9 cellular contexts compared by ENCODE assay signal in the genomic region with DNA sequence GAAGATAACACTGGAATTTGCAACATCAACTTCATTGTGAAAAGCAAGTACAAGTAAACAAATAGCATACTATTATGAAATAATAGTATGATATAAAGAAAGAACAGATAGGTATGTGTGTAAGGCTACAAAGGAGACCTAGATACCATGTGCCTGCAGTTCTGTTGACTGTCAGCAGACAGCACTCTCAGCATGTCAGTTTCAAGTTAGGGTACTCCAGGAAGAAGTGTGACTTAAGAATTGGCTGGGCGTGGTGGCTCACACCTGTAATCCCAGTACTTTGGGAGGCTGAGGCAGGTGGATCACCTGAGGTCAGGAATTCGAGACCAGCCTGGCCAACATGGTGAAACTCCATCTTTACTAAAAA. TPM values are rescaled to one million over a fixed set of nuclear protein-coding genes. Genes with fewer than 3 reads are reported as not detected.
A peak's percentile ranks its signal among the peaks of the same experiment; 100 is the strongest.
DNase-seq lines count a peak whose midpoint lies in the region; TF ChIP-seq lines count a peak whose summit lies in the region.
"Not testable (repeated sequence)": the region's sequence is repeated elsewhere in the genome, so short reads cannot be mapped to it uniquely, and the experiment has no call there.
"Had no signal": no experiment of that assay in that cellular context is flagged by ENCODE, and none has a peak within 500 bp of the region (broad histone marks: within the 10 kb centered on the region; RNA-seq: fewer than 3 reads in every experiment).

No MANE protein-coding gene starts in this region.

- not testable (repeated sequence) for H4K20me1 ChIP-seq in hepatocyte (ENCODE audit: insufficient read depth, poor library complexity, severe bottlenecking)

- H3K27me3 Mint-ChIP-seq in osteocyte (ENCODE audit: unreplicated experiment) = not testable (repeated sequence)

- not testable (repeated sequence) for H2AFZ ChIP-seq in hepatocyte

- in situ Hi-C loops in ACHN (cut with HindIII; ENCODE audit: low pct_ligation_motif_present, low pct_unique_long_range_greater_than_20kb, low sequenced_read_pairs) = not testable (repeated sequence)

- not testable (repeated sequence) for H3K36me3 Mint-ChIP-seq in osteocyte (ENCODE audit: unreplicated experiment)

- not testable (repeated sequence) for H3K4me3 Mint-ChIP-seq in osteocyte (ENCODE audit: unreplicated experiment)

- TF ChIP-seq CTCF in hepatocyte (IDR thresholded peaks at IDR 0.05; ENCODE audit: poor library complexity) (peak; percentile 47), osteocyte (IDR thresholded peaks at IDR 0.05) (peak; percentile 57)

- H3K27ac ChIP-seq in hepatocyte = not testable (repeated sequence)

- not testable (repeated sequence) for H3K9me3 Mint-ChIP-seq in osteocyte (ENCODE audit: unreplicated experiment)

- not testable (repeated sequence) for H3K9me3 ChIP-seq in hepatocyte (ENCODE audit: low read depth)

- not testable (repeated sequence) for H3K27me3 ChIP-seq in hepatocyte

- peak overlapping the region; percentile 92 for H3K27ac Mint-ChIP-seq in osteocyte (ENCODE audit: unreplicated experiment)

- H3K4me1 ChIP-seq in hepatocyte (ENCODE audit: insufficient read depth) = not testable (repeated sequence)

- H3K4me3 ChIP-seq in hepatocyte = not testable (repeated sequence)

- 89% methylated on average over 2 of the region's 2 CpGs for WGBS in hepatocyte (ENCODE audit: low lambda C conversion rate, missing lambda C conversion rate)

- not testable (repeated sequence) for H3K79me2 ChIP-seq in hepatocyte

- not testable (repeated sequence) for H3K9me2 ChIP-seq in hepatocyte (replicated peaks; ENCODE audit: insufficient read depth)

- DNase-seq in ACHN (peak; percentile 75), GM03348 (ENCODE audit: low spot score) (peak; percentile 29), HT1080 (ENCODE audit: low read depth) (peak; percentile 64), NCI-H748 (lab: John Stamatoyannopoulos, UW; ENCODE audit: unreplicated experiment) (peak; percentile 28), SW480 (ENCODE audit: low spot score) (peak; percentile 76), cerebellar cortex (ENCODE audit: low spot score) (peak; percentile 21)
- DNase-seq in hepatocyte (ENCODE audit: low spot score); osteocyte (ENCODE audit: extremely low spot score, unreplicated experiment): not testable (repeated sequence)

- peaks cover 31% of the 10 kb centered on the region for H3K4me1 Mint-ChIP-seq in osteocyte (ENCODE audit: unreplicated experiment)

- not testable (repeated sequence) for H3K4me2 ChIP-seq in hepatocyte

- not testable (repeated sequence) for H3K36me3 ChIP-seq in hepatocyte (replicated peaks; ENCODE audit: insufficient read depth, low read depth)

RNA-seq across cellular contexts. Expression of gene CDK15, which starts 7.4 kb away (rescaled TPM):
- 0.72 TPM in 1 of 2 replicates, not detected in the other for total RNA-seq in HT1080 (2014; rRNA removed; shearing (Covaris generic))
- 1.2 and 1.9 TPM in 2 replicates for polyA plus RNA-seq in HT1080 (2015; cell fraction: cytosol; rRNA removed)
- 1.7 and 2.0 TPM in 2 replicates for polyA plus RNA-seq in HT1080 (2015; cell fraction: nucleus; rRNA removed)
- total RNA-seq in hepatocyte = 0.80 and 4.0 TPM in 2 replicates
- 0.17 and 1.2 TPM in 2 replicates for polyA plus RNA-seq in hepatocyte
- 0.47 and 0.70 TPM in 2 replicates for total RNA-seq in osteocyte
- total RNA-seq: right atrium auricular region had no signal

RNA-seq across cellular contexts. Expression of gene ALS2, which starts 18.2 kb away (rescaled TPM):
- 11.7 and 15.8 TPM in 2 replicates for total RNA-seq in HT1080 (2014; rRNA removed; shearing (Covaris generic))
- polyA plus RNA-seq in HT1080 (2015; cell fraction: cytosol; rRNA removed) = 13.4 and 15.1 TPM in 2 replicates
- 21.9 and 24.6 TPM in 2 replicates for polyA plus RNA-seq in HT1080 (2015; cell fraction: nucleus; rRNA removed)
- total RNA-seq in hepatocyte = 32.6 and 34.9 TPM in 2 replicates
- polyA plus RNA-seq in hepatocyte = 10.7 and 11.6 TPM in 2 replicates
- total RNA-seq in osteocyte = 35.5 and 39.1 TPM in 2 replicates
